In genomic region chr12:79936670-79937069, GRCh38 we compare ENCODE assay signal across 11 cellular contexts. TPM values are rescaled to one million over a fixed set of nuclear protein-coding genes. Genes with fewer than 3 reads are reported as not detected.
A peak's percentile ranks its signal among the peaks of the same experiment; 100 is the strongest.
DNase-seq lines count a peak whose midpoint lies in the region; TF ChIP-seq lines count a peak whose summit lies in the region.
"Had no signal": no experiment of that assay in that cellular context is flagged by ENCODE, and none has a peak within 500 bp of the region (broad histone marks: within the 10 kb centered on the region; RNA-seq: fewer than 3 reads in every experiment).

No MANE protein-coding gene starts in this region.

- H3K27ac ChIP-seq in DOHH2 (ENCODE audit: low read depth, low read length) (no peak overlapping the region), MM.1S (ENCODE audit: low read length) (no peak overlapping the region), dorsolateral prefrontal cortex (peak overlapping the region in 53 of 59 donors; percentile 0 to 99 (median 96)), rectal smooth muscle tissue (ENCODE audit: low read depth, low read length) (peak overlapping the region; percentile 99), SJCRH30 (no peak overlapping the region)

- no peaks in the 10 kb centered on the region for H3K9me2 ChIP-seq in DOHH2 (replicated peaks; ENCODE audit: control insufficient read depth, low read length)
- no peaks in the 10 kb centered on the region for H3K9me2 ChIP-seq in MM.1S (replicated peaks; ENCODE audit: insufficient read depth, low read length)

- no peak for DNase-seq in MM.1S
- DNase-seq in dorsolateral prefrontal cortex = no peak
- DNase-seq in SJCRH30 = no peak
- DNase-seq in NCI-H2081 treated with DMSO at 0.1 percent for 48 hours (lab: John Stamatoyannopoulos, UW) = no peak
- no peak for DNase-seq in SK-N-DZ (ENCODE audit: low spot score)
- DNase-seq: activated naive CD4-positive, alpha-beta T cell treated with anti-CD3 and anti-CD28 coated beads, Interleukin-2, amount 50 U/mL, for 16 hours; GF-D8; NCI-H1694 had no signal

- no peaks in the 10 kb centered on the region for H3F3A ChIP-seq in DOHH2 (ENCODE audit: control insufficient read depth, insufficient read depth)
- H3F3A ChIP-seq in MM.1S (ENCODE audit: insufficient read depth, low read length) = peaks cover 14% of the 10 kb centered on the region

- H3K79me2 ChIP-seq in DOHH2 (ENCODE audit: control insufficient read depth, low read length) (peaks cover 51% of the 10 kb centered on the region), MM.1S (ENCODE audit: low read length) (peaks cover 48% of the 10 kb centered on the region)

- H3K4me1 ChIP-seq in DOHH2 (ENCODE audit: control insufficient read depth, low read length) (peaks cover 39% of the 10 kb centered on the region), MM.1S (ENCODE audit: low read length) (peaks cover 25% of the 10 kb centered on the region), rectal smooth muscle tissue (ENCODE audit: control insufficient read depth, insufficient read depth, low read length) (peaks cover 4% of the 10 kb centered on the region), SJCRH30 (peaks cover 2% of the 10 kb centered on the region; the same call in 1 of the 2 replicates)

- H3K4me3 ChIP-seq in DOHH2 (ENCODE audit: low read length) (peak overlapping the region; percentile 98), MM.1S (ENCODE audit: low read length) (no peak overlapping the region), dorsolateral prefrontal cortex (peak overlapping the region in 51 of 59 donors; percentile 55 to 98 (median 91)), rectal smooth muscle tissue (ENCODE audit: low read length) (no peak overlapping the region), SJCRH30 (no peak overlapping the region)

- H3K36me3 ChIP-seq in DOHH2 (ENCODE audit: control insufficient read depth, low read length) (peaks cover 15% of the 10 kb centered on the region), MM.1S (replicated peaks; ENCODE audit: insufficient read depth, low read length) (no peaks in the 10 kb centered on the region), rectal smooth muscle tissue (ENCODE audit: control insufficient read depth, insufficient read depth, low read length) (no peaks in the 10 kb centered on the region), SJCRH30 (no peaks in the 10 kb centered on the region)

- TF ChIP-seq CTCF in DOHH2 (IDR thresholded peaks at IDR 0.05; ENCODE audit: low read depth, low read length, poor library complexity, severe bottlenecking) = no peak
- no peak for TF ChIP-seq CTCF in MM.1S (IDR thresholded peaks at IDR 0.05; ENCODE audit: low read length)
- no peak for TF ChIP-seq CTCF in dorsolateral prefrontal cortex (IDR thresholded peaks at IDR 0.05 in 54 of 56, conservative IDR thresholded peaks at IDR 0.05 in 2 of 56; ENCODE audit: low read depth in 1 of 56, partially characterized antibody in 56 of 56)

- H3K27me3 ChIP-seq in DOHH2 (ENCODE audit: control insufficient read depth, low read length) (no peaks in the 10 kb centered on the region), MM.1S (replicated peaks; ENCODE audit: insufficient read depth, low read length) (no peaks in the 10 kb centered on the region), dorsolateral prefrontal cortex (no peaks in the 10 kb centered on the region), rectal smooth muscle tissue (ENCODE audit: control insufficient read depth, insufficient read depth, low read length) (no peaks in the 10 kb centered on the region), SJCRH30 (no peaks in the 10 kb centered on the region)

- intact Hi-C loops in dorsolateral prefrontal cortex (cut with DNase I) = loop anchor here in 1 of 2 donors (10.0 kb wide), 1 partner anchor 248 kb away; no protein-coding TSS in a partner anchor

- H3K9ac ChIP-seq in MM.1S (ENCODE audit: low read length) = no peak overlapping the region
- H3K9ac ChIP-seq in rectal smooth muscle tissue (ENCODE audit: low read length) = no peak overlapping the region
- H3K9ac ChIP-seq: parathyroid adenoma had no signal

- H2AFZ ChIP-seq in MM.1S (ENCODE audit: low read length) = no peak overlapping the region
- H2AFZ ChIP-seq: parathyroid adenoma had no signal

- H4K20me1 ChIP-seq in DOHH2 (ENCODE audit: control insufficient read depth, insufficient read depth, low read depth, low read length) = peaks cover 21% of the 10 kb centered on the region
- no peaks in the 10 kb centered on the region for H4K20me1 ChIP-seq in MM.1S (ENCODE audit: insufficient read depth, low read length)

- H3K4me2 ChIP-seq in DOHH2 (ENCODE audit: low read length) = peak overlapping the region; percentile 78
- peak overlapping the region; percentile 48 for H3K4me2 ChIP-seq in MM.1S (ENCODE audit: low read depth, low read length)

- no peaks in the 10 kb centered on the region for H3K9me3 ChIP-seq in DOHH2 (ENCODE audit: control insufficient read depth, insufficient read depth, low read length)
- H3K9me3 ChIP-seq in MM.1S (replicated peaks; ENCODE audit: insufficient read depth, low read length) = no peaks in the 10 kb centered on the region
- no peaks in the 10 kb centered on the region for H3K9me3 ChIP-seq in SJCRH30 (replicated peaks)

RNA-seq across cellular contexts. Expression of gene PPP1R12A, which starts 1.8 kb away (rescaled TPM):
- 100 to 1,000 TPM in 119 of 120 experiments, 10 to 100 TPM in 1; 96.4 to 234 (median 174) TPM for total RNA-seq in dorsolateral prefrontal cortex
- 77.5 and 98.3 TPM in 2 replicates for total RNA-seq in SJCRH30 (2014; rRNA removed; shearing (Covaris generic))
- 26.4 and 29.8 TPM in 2 replicates for polyA plus RNA-seq in SK-N-DZ (2014; cell fraction: cytosol; rRNA removed)
- 35.5 and 39.0 TPM in 2 replicates for polyA plus RNA-seq in SK-N-DZ (2014; cell fraction: nucleus; rRNA removed)

Comparison
In these comparisons a context has a peak if more than half of its experiments do, and no peak if none do; other contexts are left out.
1. H3K27ac ChIP-seq: peak in dorsolateral prefrontal cortex (53 of 59) and rectal smooth muscle tissue (single experiment); none in DOHH2 (single experiment), MM.1S (single experiment) and SJCRH30 (single experiment).
2. H3K4me3 ChIP-seq: peak in DOHH2 (single experiment) and dorsolateral prefrontal cortex (51 of 59); none in MM.1S (single experiment), rectal smooth muscle tissue (single experiment) and SJCRH30 (single experiment).